1 cellular context compared by ENCODE assay signal in genomic region chr2:219291394-219291793, GRCh38.
TF ChIP-seq lines count a peak whose summit lies in the region.

No MANE protein-coding gene starts in this region.

TF ChIP-seq in H1, 55 proteins besides CTCF, POLR2A, EP300 and RAD21:
- no peak for TF ChIP-seq TAF7 (optimal IDR thresholded peaks at IDR 0.05; ENCODE audit: borderline replicate concordance, low read depth, low read length)
- no peak for TF ChIP-seq MAX (IDR thresholded peaks at IDR 0.05)
- no peak for TF ChIP-seq RXRA (IDR thresholded peaks at IDR 0.05; ENCODE audit: insufficient read depth, low read depth, low read length)
- TF ChIP-seq NANOG (IDR thresholded peaks at IDR 0.05; ENCODE audit: insufficient read depth, low read depth, low read length, poor library complexity, severe bottlenecking), result no peak
- TF ChIP-seq TCF12 (IDR thresholded peaks at IDR 0.05; ENCODE audit: low read depth, low read length), result no peak
- TF ChIP-seq RFX5 (IDR thresholded peaks at IDR 0.05; ENCODE audit: borderline replicate concordance, low read depth, low read length), result no peak
- no peak for TF ChIP-seq TBP (IDR thresholded peaks at IDR 0.05; ENCODE audit: low read depth, low read length)
